ENCODE assay signal across 8 cellular contexts in genomic region chr4:6263541-6264540, GRCh38. TPM values are rescaled to one million over a fixed set of nuclear protein-coding genes. Genes with fewer than 3 reads are reported as not detected.
DNase-seq lines count a peak whose midpoint lies in the region; TF ChIP-seq lines count a peak whose summit lies in the region.
"Had no signal": no experiment of that assay in that cellular context is flagged by ENCODE, and none has a peak within 500 bp of the region (broad histone marks: within the 10 kb centered on the region; RNA-seq: fewer than 3 reads in every experiment).

No MANE protein-coding gene starts in this region.

- H3K36me3 Mint-ChIP-seq in MCF 10A (ENCODE audit: insufficient read depth, unreplicated experiment), result no peaks in the 10 kb centered on the region

- H3K27me3 ChIP-seq in liver (ENCODE audit: control insufficient read depth in 4 of 4, insufficient read depth in 4 of 4, low read length in 3 of 4), result no peaks in the 10 kb centered on the region

- no peak overlapping the region for H3K9ac ChIP-seq in liver (ENCODE audit: low read depth in 1 of 2, low read length in 2 of 2)

- intact Hi-C loops in MCF 10A (cut with micrococcal nuclease), result loop anchor here (1.0 to 5.0 kb wide), 2 partner anchors 63 to 818 kb away; no protein-coding TSS in a partner anchor

- H3K36me3 ChIP-seq in liver (ENCODE audit: control insufficient read depth in 4 of 4, insufficient read depth in 3 of 4, low read depth in 1 of 4, low read length in 3 of 4), result no peaks in the 10 kb centered on the region

- H3K4me3 Mint-ChIP-seq in MCF 10A (ENCODE audit: unreplicated experiment), result no peak overlapping the region

- peak; percentile 70 to 78 for TF ChIP-seq RAD21 in liver (IDR thresholded peaks at IDR 0.05)

- no peak overlapping the region for H3K27ac ChIP-seq in liver (ENCODE audit: low read depth in 1 of 2, low read length in 2 of 2)
- H3K27ac ChIP-seq: SK-N-MC had no signal

- POLR2A ChIA-PET in MCF 10A (lab: Yijun Ruan, JAX), result interaction anchor here (0.5 to 0.8 kb wide), 2 partner anchors 64 to 1051 kb away, joined by 3 read pairs; no protein-coding TSS in a partner anchor

- H3K4me3 ChIP-seq in liver (ENCODE audit: low read depth in 1 of 3, low read length in 3 of 3), result no peak overlapping the region
- H3K4me3 ChIP-seq: SK-N-MC had no signal

- H3K27ac Mint-ChIP-seq in MCF 10A (ENCODE audit: low read depth, unreplicated experiment), result no peak overlapping the region

- CTCF ChIA-PET in MCF 10A (lab: Yijun Ruan, JAX), result interaction anchor here (0.6 to 5.1 kb wide), 9 partner anchors 13 to 558 kb away, joined by 3 to 42 read pairs (median 4); no protein-coding TSS in a partner anchor

- BruUV-seq in MCF 10A (replicated peaks; lab: Mats Ljungman, UMichigan), result no TSS peak

- peaks cover 17% of the 10 kb centered on the region for H3K27me3 Mint-ChIP-seq in MCF 10A (ENCODE audit: insufficient read depth, unreplicated experiment)

- DNase-seq in GDM1 (lab: John Stamatoyannopoulos, UW), result peak; percentile 28
- DNase-seq in LHCN-M2 (ENCODE audit: low read depth), result peak; percentile 18
- peak; percentile 47 for DNase-seq in MCF 10A (ENCODE audit: unreplicated experiment)
- DNase-seq in NCI-H2171 (lab: John Stamatoyannopoulos, UW), result no peak
- no peak for DNase-seq in SKM-1 treated with dmso at 0.1 percent for 144 hours (lab: John Stamatoyannopoulos, UW; ENCODE audit: unreplicated experiment)
- DNase-seq in NCI-H774 (lab: John Stamatoyannopoulos, UW), result no peak

- 72% methylated on average over 18 of the region's 18 CpGs for WGBS in liver

- peaks cover 0 to under 1% (median 0%) of the 10 kb centered on the region in 4 donors for H3K4me1 ChIP-seq in liver (ENCODE audit: control insufficient read depth in 4 of 4, insufficient read depth in 4 of 4, low read length in 3 of 4)

- no peaks in the 10 kb centered on the region for H3K9me3 Mint-ChIP-seq in MCF 10A (ENCODE audit: unreplicated experiment)

- no peaks in the 10 kb centered on the region for H3K9me3 ChIP-seq in liver (ENCODE audit: control insufficient read depth in 4 of 4, low read length in 3 of 4)

- TF ChIP-seq CTCF in MCF 10A (IDR thresholded peaks at IDR 0.05; ENCODE audit: unreplicated experiment), result peak; percentile 31
- peak; percentile 29 for TF ChIP-seq CTCF in liver (IDR thresholded peaks at IDR 0.05; ENCODE audit: low read depth, low read length, missing input control)

- peaks cover 20% of the 10 kb centered on the region for H3K4me1 Mint-ChIP-seq in MCF 10A (ENCODE audit: insufficient read depth, unreplicated experiment)

TF ChIP-seq in liver, 16 proteins besides CTCF, POLR2A, EP300 and RAD21:
- TF ChIP-seq, protein P1, sequence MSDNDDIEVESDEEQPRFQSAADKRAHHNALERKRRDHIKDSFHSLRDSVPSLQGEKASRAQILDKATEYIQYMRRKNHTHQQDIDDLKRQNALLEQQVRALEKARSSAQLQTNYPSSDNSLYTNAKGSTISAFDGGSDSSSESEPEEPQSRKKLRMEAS (IDR thresholded peaks at IDR 0.05), result no peak
- TF ChIP-seq, protein P2, sequence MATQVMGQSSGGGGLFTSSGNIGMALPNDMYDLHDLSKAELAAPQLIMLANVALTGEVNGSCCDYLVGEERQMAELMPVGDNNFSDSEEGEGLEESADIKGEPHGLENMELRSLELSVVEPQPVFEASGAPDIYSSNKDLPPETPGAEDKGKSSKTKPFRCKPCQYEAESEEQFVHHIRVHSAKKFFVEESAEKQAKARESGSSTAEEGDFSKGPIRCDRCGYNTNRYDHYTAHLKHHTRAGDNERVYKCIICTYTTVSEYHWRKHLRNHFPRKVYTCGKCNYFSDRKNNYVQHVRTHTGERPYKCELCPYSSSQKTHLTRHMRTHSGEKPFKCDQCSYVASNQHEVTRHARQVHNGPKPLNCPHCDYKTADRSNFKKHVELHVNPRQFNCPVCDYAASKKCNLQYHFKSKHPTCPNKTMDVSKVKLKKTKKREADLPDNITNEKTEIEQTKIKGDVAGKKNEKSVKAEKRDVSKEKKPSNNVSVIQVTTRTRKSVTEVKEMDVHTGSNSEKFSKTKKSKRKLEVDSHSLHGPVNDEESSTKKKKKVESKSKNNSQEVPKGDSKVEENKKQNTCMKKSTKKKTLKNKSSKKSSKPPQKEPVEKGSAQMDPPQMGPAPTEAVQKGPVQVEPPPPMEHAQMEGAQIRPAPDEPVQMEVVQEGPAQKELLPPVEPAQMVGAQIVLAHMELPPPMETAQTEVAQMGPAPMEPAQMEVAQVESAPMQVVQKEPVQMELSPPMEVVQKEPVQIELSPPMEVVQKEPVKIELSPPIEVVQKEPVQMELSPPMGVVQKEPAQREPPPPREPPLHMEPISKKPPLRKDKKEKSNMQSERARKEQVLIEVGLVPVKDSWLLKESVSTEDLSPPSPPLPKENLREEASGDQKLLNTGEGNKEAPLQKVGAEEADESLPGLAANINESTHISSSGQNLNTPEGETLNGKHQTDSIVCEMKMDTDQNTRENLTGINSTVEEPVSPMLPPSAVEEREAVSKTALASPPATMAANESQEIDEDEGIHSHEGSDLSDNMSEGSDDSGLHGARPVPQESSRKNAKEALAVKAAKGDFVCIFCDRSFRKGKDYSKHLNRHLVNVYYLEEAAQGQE (IDR thresholded peaks at IDR 0.05), result no peak
- TF ChIP-seq FOXA2 (IDR thresholded peaks at IDR 0.05) (no peak), NR2F2 (IDR thresholded peaks at IDR 0.05) (no peak), GABPA (IDR thresholded peaks at IDR 0.05 in 1 of 2, conservative IDR thresholded peaks at IDR 0.05 in 1 of 2) (no peak)

RNA-seq across cellular contexts. Expression of gene WFS1, which starts 5.8 kb away (rescaled TPM):
- 19.5 and 23.3 TPM in 2 replicates for total RNA-seq in LHCN-M2 (2014; rRNA removed)
- polyA plus RNA-seq in LHCN-M2 (2012), result 22.4 TPM
- total RNA-seq in MCF 10A (2022), result 41.7 and 62.4 TPM in 2 replicates
- 10 to 100 TPM; 12.8 to 13.2 TPM for total RNA-seq in liver
- polyA plus RNA-seq in liver, result 10 to 100 TPM in 1 of 2 donors, 1 to 10 TPM in 1; 6.0 to 23.9 TPM

Comparison
In these comparisons a context has a peak if more than half of its experiments do, and no peak if none do; other contexts are left out.
1. DNase-seq: peak in GDM1 (single experiment), LHCN-M2 (single experiment) and MCF 10A (single experiment); none in NCI-H2171 (single experiment), SKM-1 treated with dmso at 0.1 percent for 144 hours (single experiment) and NCI-H774 (single experiment).